ENCODE assay signal across 1 cellular context in the genomic region with DNA sequence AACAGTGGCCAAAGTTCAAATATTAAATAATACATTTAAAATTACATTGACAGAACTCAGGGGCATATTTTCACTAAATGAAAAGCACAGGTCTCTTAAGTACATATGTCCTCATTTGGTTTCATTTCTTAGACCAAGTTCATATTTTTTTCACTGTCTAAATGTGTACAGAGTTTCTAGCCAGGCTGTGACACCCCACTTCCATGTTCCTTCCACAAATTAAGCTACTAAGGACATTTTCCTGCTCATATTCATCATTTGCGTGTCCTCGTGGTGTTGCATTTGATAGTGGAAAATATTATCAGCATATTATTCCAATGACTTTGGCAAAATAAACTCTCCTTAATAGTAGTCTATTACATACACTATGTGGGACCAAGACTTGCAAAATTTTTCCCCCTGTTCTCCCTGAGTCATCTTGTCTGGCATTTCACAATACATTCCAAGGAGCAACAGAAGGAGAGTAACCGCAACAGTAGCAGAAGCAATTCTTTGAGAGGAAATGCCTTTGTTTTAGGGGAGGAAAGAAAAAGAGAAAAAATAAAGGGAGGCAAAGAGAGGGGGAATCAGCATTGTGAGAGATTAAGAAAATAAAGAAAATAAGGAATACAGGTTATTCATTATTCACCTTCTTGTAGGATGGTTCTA.
TF ChIP-seq lines count a peak whose summit lies in the region.

No MANE protein-coding gene starts in this region.

TF ChIP-seq in GM23338, 12 proteins besides CTCF, POLR2A, EP300 and RAD21 (continued from another document):
- TF ChIP-seq, protein P1, sequence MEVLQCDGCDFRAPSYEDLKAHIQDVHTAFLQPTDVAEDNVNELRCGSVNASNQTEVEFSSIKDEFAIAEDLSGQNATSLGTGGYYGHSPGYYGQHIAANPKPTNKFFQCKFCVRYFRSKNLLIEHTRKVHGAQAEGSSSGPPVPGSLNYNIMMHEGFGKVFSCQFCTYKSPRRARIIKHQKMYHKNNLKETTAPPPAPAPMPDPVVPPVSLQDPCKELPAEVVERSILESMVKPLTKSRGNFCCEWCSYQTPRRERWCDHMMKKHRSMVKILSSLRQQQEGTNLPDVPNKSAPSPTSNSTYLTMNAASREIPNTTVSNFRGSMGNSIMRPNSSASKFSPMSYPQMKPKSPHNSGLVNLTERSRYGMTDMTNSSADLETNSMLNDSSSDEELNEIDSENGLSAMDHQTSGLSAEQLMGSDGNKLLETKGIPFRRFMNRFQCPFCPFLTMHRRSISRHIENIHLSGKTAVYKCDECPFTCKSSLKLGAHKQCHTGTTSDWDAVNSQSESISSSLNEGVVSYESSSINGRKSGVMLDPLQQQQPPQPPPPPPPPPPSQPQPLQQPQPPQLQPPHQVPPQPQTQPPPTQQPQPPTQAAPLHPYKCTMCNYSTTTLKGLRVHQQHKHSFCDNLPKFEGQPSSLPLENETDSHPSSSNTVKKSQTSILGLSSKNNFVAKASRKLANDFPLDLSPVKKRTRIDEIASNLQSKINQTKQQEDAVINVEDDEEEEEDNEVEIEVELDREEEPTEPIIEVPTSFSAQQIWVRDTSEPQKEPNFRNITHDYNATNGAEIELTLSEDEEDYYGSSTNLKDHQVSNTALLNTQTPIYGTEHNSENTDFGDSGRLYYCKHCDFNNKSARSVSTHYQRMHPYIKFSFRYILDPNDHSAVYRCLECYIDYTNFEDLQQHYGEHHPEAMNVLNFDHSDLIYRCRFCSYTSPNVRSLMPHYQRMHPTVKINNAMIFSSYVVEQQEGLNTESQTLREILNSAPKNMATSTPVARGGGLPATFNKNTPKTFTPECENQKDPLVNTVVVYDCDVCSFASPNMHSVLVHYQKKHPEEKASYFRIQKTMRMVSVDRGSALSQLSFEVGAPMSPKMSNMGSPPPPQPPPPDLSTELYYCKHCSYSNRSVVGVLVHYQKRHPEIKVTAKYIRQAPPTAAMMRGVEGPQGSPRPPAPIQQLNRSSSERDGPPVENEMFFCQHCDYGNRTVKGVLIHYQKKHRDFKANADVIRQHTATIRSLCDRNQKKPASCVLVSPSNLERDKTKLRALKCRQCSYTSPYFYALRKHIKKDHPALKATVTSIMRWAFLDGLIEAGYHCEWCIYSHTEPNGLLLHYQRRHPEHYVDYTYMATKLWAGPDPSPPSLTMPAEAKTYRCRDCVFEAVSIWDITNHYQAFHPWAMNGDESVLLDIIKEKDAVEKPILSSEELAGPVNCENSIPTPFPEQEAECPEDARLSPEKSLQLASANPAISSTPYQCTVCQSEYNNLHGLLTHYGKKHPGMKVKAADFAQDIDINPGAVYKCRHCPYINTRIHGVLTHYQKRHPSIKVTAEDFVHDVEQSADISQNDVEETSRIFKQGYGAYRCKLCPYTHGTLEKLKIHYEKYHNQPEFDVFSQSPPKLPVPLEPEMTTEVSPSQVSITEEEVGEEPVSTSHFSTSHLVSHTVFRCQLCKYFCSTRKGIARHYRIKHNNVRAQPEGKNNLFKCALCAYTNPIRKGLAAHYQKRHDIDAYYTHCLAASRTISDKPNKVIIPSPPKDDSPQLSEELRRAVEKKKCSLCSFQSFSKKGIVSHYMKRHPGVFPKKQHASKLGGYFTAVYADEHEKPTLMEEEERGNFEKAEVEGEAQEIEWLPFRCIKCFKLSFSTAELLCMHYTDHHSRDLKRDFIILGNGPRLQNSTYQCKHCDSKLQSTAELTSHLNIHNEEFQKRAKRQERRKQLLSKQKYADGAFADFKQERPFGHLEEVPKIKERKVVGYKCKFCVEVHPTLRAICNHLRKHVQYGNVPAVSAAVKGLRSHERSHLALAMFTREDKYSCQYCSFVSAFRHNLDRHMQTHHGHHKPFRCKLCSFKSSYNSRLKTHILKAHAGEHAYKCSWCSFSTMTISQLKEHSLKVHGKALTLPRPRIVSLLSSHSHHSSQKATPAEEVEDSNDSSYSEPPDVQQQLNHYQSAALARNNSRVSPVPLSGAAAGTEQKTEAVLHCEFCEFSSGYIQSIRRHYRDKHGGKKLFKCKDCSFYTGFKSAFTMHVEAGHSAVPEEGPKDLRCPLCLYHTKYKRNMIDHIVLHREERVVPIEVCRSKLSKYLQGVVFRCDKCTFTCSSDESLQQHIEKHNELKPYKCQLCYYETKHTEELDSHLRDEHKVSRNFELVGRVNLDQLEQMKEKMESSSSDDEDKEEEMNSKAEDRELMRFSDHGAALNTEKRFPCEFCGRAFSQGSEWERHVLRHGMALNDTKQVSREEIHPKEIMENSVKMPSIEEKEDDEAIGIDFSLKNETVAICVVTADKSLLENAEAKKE (CRISPR knock-in tag; IDR thresholded peaks at IDR 0.05), result no peak
- TF ChIP-seq POLR2AphosphoS5 (IDR thresholded peaks at IDR 0.05; ENCODE audit: low read depth), result no peak
- TF ChIP-seq ZNF114 (CRISPR knock-in tag; IDR thresholded peaks at IDR 0.05), result no peak
- TF ChIP-seq, protein P2, sequence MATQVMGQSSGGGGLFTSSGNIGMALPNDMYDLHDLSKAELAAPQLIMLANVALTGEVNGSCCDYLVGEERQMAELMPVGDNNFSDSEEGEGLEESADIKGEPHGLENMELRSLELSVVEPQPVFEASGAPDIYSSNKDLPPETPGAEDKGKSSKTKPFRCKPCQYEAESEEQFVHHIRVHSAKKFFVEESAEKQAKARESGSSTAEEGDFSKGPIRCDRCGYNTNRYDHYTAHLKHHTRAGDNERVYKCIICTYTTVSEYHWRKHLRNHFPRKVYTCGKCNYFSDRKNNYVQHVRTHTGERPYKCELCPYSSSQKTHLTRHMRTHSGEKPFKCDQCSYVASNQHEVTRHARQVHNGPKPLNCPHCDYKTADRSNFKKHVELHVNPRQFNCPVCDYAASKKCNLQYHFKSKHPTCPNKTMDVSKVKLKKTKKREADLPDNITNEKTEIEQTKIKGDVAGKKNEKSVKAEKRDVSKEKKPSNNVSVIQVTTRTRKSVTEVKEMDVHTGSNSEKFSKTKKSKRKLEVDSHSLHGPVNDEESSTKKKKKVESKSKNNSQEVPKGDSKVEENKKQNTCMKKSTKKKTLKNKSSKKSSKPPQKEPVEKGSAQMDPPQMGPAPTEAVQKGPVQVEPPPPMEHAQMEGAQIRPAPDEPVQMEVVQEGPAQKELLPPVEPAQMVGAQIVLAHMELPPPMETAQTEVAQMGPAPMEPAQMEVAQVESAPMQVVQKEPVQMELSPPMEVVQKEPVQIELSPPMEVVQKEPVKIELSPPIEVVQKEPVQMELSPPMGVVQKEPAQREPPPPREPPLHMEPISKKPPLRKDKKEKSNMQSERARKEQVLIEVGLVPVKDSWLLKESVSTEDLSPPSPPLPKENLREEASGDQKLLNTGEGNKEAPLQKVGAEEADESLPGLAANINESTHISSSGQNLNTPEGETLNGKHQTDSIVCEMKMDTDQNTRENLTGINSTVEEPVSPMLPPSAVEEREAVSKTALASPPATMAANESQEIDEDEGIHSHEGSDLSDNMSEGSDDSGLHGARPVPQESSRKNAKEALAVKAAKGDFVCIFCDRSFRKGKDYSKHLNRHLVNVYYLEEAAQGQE (IDR thresholded peaks at IDR 0.05; ENCODE audit: unreplicated experiment), result no peak
- TF ChIP-seq ZNF331 (CRISPR knock-in tag; IDR thresholded peaks at IDR 0.05; ENCODE audit: low read depth), result no peak
- TF ChIP-seq STAT1 (IDR thresholded peaks at IDR 0.05; ENCODE audit: unreplicated experiment), result no peak
- no peak for TF ChIP-seq EZH2 (IDR thresholded peaks at IDR 0.05; ENCODE audit: low read depth, unreplicated experiment)
- TF ChIP-seq CREB1 (CRISPR knock-in tag; IDR thresholded peaks at IDR 0.05; ENCODE audit: low read depth), result no peak
- TF ChIP-seq, protein P3, sequence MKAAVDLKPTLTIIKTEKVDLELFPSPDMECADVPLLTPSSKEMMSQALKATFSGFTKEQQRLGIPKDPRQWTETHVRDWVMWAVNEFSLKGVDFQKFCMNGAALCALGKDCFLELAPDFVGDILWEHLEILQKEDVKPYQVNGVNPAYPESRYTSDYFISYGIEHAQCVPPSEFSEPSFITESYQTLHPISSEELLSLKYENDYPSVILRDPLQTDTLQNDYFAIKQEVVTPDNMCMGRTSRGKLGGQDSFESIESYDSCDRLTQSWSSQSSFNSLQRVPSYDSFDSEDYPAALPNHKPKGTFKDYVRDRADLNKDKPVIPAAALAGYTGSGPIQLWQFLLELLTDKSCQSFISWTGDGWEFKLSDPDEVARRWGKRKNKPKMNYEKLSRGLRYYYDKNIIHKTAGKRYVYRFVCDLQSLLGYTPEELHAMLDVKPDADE (IDR thresholded peaks at IDR 0.05), result no peak
- no peak for TF ChIP-seq JUNB (IDR thresholded peaks at IDR 0.05; ENCODE audit: unreplicated experiment)
